8 cellular contexts compared by ENCODE assay signal in genomic region chr13:109840201-109840892, GRCh38. TPM values are rescaled to one million over a fixed set of nuclear protein-coding genes. Genes with fewer than 3 reads are reported as not detected.
A peak's percentile ranks its signal among the peaks of the same experiment; 100 is the strongest.
DNase-seq lines count a peak whose midpoint lies in the region; ATAC-seq and TF ChIP-seq lines count a peak whose summit lies in the region.

No MANE protein-coding gene starts in this region.

- TF ChIP-seq CTCF in foreskin fibroblast (IDR thresholded peaks at IDR 0.05; ENCODE audit: low read depth, low read length) (no peak), Peyer's patch (IDR thresholded peaks at IDR 0.05) (no peak)

- intact Hi-C loops in left cardiac atrium (cut with DNase I) (no loop called here), Right ventricle myocardium superior (cut with DNase I) (no loop called here)

- H3K27ac ChIP-seq in Peyer's patch: no peak overlapping the region

- no peak for DNase-seq in left cardiac atrium
- DNase-seq in Right ventricle myocardium superior: no peak
- DNase-seq in RPMI7951 (ENCODE audit: low read depth): peak; percentile 77
- peak; percentile 85 for DNase-seq in foreskin fibroblast
- DNase-seq in Peyer's patch: no peak
- no peak for DNase-seq in effector CD8-positive, alpha-beta T cell (lab: John Stamatoyannopoulos, UW)

- no peak overlapping the region for H3K4me3 ChIP-seq in foreskin fibroblast (ENCODE audit: low read depth in 1 of 2, low read length in 2 of 2)
- H3K4me3 ChIP-seq in Peyer's patch: no peak overlapping the region

- no peaks in the 10 kb centered on the region for H3K4me1 ChIP-seq in Peyer's patch

- no peaks in the 10 kb centered on the region for H3K36me3 ChIP-seq in Peyer's patch

- no peaks in the 10 kb centered on the region for H3K27me3 ChIP-seq in Peyer's patch

- ATAC-seq in left cardiac atrium (peak; percentile 34 to 80), Right ventricle myocardium superior (ENCODE audit: poor library complexity) (no peak), GM21529 (IDR thresholded peaks at IDR 0.05; ENCODE audit: unreplicated experiment) (no peak), HG02885 (IDR thresholded peaks at IDR 0.05; ENCODE audit: poor library complexity, unreplicated experiment) (no peak)

- no peak for TF ChIP-seq POLR2A in Peyer's patch (IDR thresholded peaks at IDR 0.05)

- H3K9me3 ChIP-seq in Peyer's patch: no peaks in the 10 kb centered on the region

RNA-seq across cellular contexts. Expression of gene IRS2, which starts 54.0 kb away (rescaled TPM):
- total RNA-seq in left cardiac atrium (10 to 100 TPM; 27.9 to 29.6 TPM), Right ventricle myocardium superior (12.1 TPM), Peyer's patch (10 to 100 TPM in 3 of 4 donors, 1 to 10 TPM in 1; 8.3 to 41.1 (median 22.3) TPM)
- total RNA-seq in RPMI7951 (2014; rRNA removed; shearing (Covaris generic)): 0.24 and 0.49 TPM in 2 replicates

Comparison
In these comparisons a context has a peak if more than half of its experiments do, and no peak if none do; other contexts are left out.
1. ATAC-seq: peak in left cardiac atrium (2 of 2); none in Right ventricle myocardium superior (single experiment), GM21529 (single experiment) and HG02885 (single experiment).
2. DNase-seq: peak in RPMI7951 (single experiment) and foreskin fibroblast (2 of 2); none in left cardiac atrium (single experiment), Right ventricle myocardium superior (single experiment), Peyer's patch (0 of 3) and effector CD8-positive, alpha-beta T cell (single experiment).